ENCODE assay signal across 27 cellular contexts in genomic region chr2:189560273-189560586, GRCh38. TPM values are rescaled to one million over a fixed set of nuclear protein-coding genes. Genes with fewer than 3 reads are reported as not detected.
A peak's percentile ranks its signal among the peaks of the same experiment; 100 is the strongest.
DNase-seq lines count a peak whose midpoint lies in the region; TF ChIP-seq lines count a peak whose summit lies in the region.
"Had no signal": no experiment of that assay in that cellular context is flagged by ENCODE, and none has a peak within 500 bp of the region (broad histone marks: within the 10 kb centered on the region; RNA-seq: fewer than 3 reads in every experiment).

No MANE protein-coding gene starts in this region.

- no peak for TF ChIP-seq POLR2A in thyroid gland (IDR thresholded peaks at IDR 0.05)

- peaks cover 29% of the 10 kb centered on the region for H3K4me1 Mint-ChIP-seq in dendritic cell treated with granulocyte-macrophage colony-stimulating factor and Interleukin-4, amounts not matched to agents 40 ng/mL and 50 ng/mL, for 4 days (ENCODE audit: low read depth)
- peaks cover 71% of the 10 kb centered on the region for H3K4me1 Mint-ChIP-seq in mesothelial cell of epicardium

- peaks cover 43% of the 10 kb centered on the region for H3K36me3 Mint-ChIP-seq in dendritic cell treated with granulocyte-macrophage colony-stimulating factor and Interleukin-4, amounts not matched to agents 40 ng/mL and 50 ng/mL, for 4 days (ENCODE audit: low read depth)
- peaks cover 18% of the 10 kb centered on the region for H3K36me3 Mint-ChIP-seq in mesothelial cell of epicardium
- H3K36me3 Mint-ChIP-seq: memory B cell had no signal

- peaks cover 0 to 7% of the 10 kb centered on the region in 2 donors for H3K4me1 ChIP-seq in thyroid gland

- no peak overlapping the region for H3K9ac ChIP-seq in SK-N-MC (ENCODE audit: insufficient read length)

- in situ Hi-C loops in GM13977 (cut with MboI; ENCODE audit: low pct_unique_long_range_greater_than_20kb, low sequenced_read_pairs, unreplicated experiment), result no loop called here

- H3K4me3 Mint-ChIP-seq in dendritic cell treated with granulocyte-macrophage colony-stimulating factor and Interleukin-4, amounts not matched to agents 40 ng/mL and 50 ng/mL, for 4 days, result no peak overlapping the region
- no peak overlapping the region for H3K4me3 Mint-ChIP-seq in mesothelial cell of epicardium
- H3K4me3 Mint-ChIP-seq: activated CD4-positive, alpha-beta memory T cell treated with anti-CD3 and anti-CD28 coated beads for 36 hours; activated naive CD4-positive, alpha-beta T cell treated with anti-CD3 and anti-CD28 coated beads, Interleukin-2, amount 50 U/mL, for 24 hours; memory B cell; stimulated activated naive CD8-positive, alpha-beta T cell treated with anti-CD3 and anti-CD28 coated beads, Interleukin-15, Interleukin-2, amounts not matched to agents 100 ng/mL and 50 ng/mL, for 24 hours; T-helper 1 cell treated with Interleukin-12 subunit alpha and Interleukin-12 subunit beta and Interleukin-4 antibody, amounts not matched to agents 30 μg/mL and 1 μg/mL, for 36 hours had no signal

- peaks cover 28% of the 10 kb centered on the region for H3K36me3 ChIP-seq in SK-N-MC (ENCODE audit: insufficient read depth, low read length)
- peaks cover 29 to 30% of the 10 kb centered on the region in 2 donors for H3K36me3 ChIP-seq in thyroid gland
- H3K36me3 ChIP-seq: cardiac muscle cell had no signal

- H3K27ac Mint-ChIP-seq in dendritic cell treated with granulocyte-macrophage colony-stimulating factor and Interleukin-4, amounts not matched to agents 40 ng/mL and 50 ng/mL, for 4 days, result peak overlapping the region; percentile 1
- peak overlapping the region; percentile 89 for H3K27ac Mint-ChIP-seq in mesothelial cell of epicardium
- H3K27ac Mint-ChIP-seq: activated CD4-positive, alpha-beta memory T cell treated with anti-CD3 and anti-CD28 coated beads for 36 hours; activated naive CD4-positive, alpha-beta T cell treated with anti-CD3 and anti-CD28 coated beads, Interleukin-2, amount 50 U/mL, for 24 hours; activated T-helper 2 cell treated with anti-CD3 and anti-CD28 coated beads, Interferon-gamma antibody, Interleukin-2, Interleukin-4, amounts not matched to agents 10 μg/mL and 5 μg/mL and 100 μg/mL, durations not matched to agents 14 hours and 24 hours and 36 hours; memory B cell; stimulated activated naive CD8-positive, alpha-beta T cell treated with anti-CD3 and anti-CD28 coated beads, Interleukin-15, Interleukin-2, amounts not matched to agents 100 ng/mL and 50 ng/mL, for 24 hours; T-helper 1 cell treated with Interleukin-12 subunit alpha and Interleukin-12 subunit beta and Interleukin-4 antibody, amounts not matched to agents 30 μg/mL and 1 μg/mL, for 36 hours had no signal

- no peaks in the 10 kb centered on the region for H3K27me3 ChIP-seq in thyroid gland

- intact Hi-C loops in dendritic cell treated with granulocyte-macrophage colony-stimulating factor and Interleukin-4, amounts not matched to agents 40 ng/mL and 50 ng/mL, for 4 days (cut with micrococcal nuclease), result no loop called here
- intact Hi-C loops in thyroid gland (cut with DNase I), result no loop called here

- H3K4me3 ChIP-seq in SK-N-MC (no peak overlapping the region), thyroid gland (replicated peaks in 1 of 3) (no peak overlapping the region)
- H3K4me3 ChIP-seq: cardiac muscle cell had no signal

- no peak for TF ChIP-seq CTCF in mesothelial cell of epicardium (IDR thresholded peaks at IDR 0.05; ENCODE audit: unreplicated experiment)
- no peak for TF ChIP-seq CTCF in thyroid gland (IDR thresholded peaks at IDR 0.05)
- TF ChIP-seq CTCF in GM13977 (IDR thresholded peaks at IDR 0.05; ENCODE audit: extremely low read depth, insufficient read depth, missing control alignments), result no peak

- no peaks in the 10 kb centered on the region for H3K9me3 Mint-ChIP-seq in dendritic cell treated with granulocyte-macrophage colony-stimulating factor and Interleukin-4, amounts not matched to agents 40 ng/mL and 50 ng/mL, for 4 days
- peaks cover 5% of the 10 kb centered on the region for H3K9me3 Mint-ChIP-seq in mesothelial cell of epicardium
- H3K9me3 Mint-ChIP-seq: activated CD4-positive, alpha-beta memory T cell treated with anti-CD3 and anti-CD28 coated beads for 36 hours; activated naive CD4-positive, alpha-beta T cell treated with anti-CD3 and anti-CD28 coated beads, Interleukin-2, amount 50 U/mL, for 24 hours; activated T-helper 2 cell treated with anti-CD3 and anti-CD28 coated beads, Interferon-gamma antibody, Interleukin-2, Interleukin-4, amounts not matched to agents 10 μg/mL and 5 μg/mL and 100 μg/mL, durations not matched to agents 14 hours and 24 hours and 36 hours; memory B cell; stimulated activated naive CD8-positive, alpha-beta T cell treated with anti-CD3 and anti-CD28 coated beads, Interleukin-15, Interleukin-2, amounts not matched to agents 100 ng/mL and 50 ng/mL, for 24 hours; T-helper 1 cell treated with Interleukin-12 subunit alpha and Interleukin-12 subunit beta and Interleukin-4 antibody, amounts not matched to agents 30 μg/mL and 1 μg/mL, for 36 hours had no signal

- H3K9me3 ChIP-seq in SK-N-MC (ENCODE audit: low read depth, low read length) (no peaks in the 10 kb centered on the region), thyroid gland (no peaks in the 10 kb centered on the region)

- DNase-seq in SK-N-MC (ENCODE audit: low read depth, low spot score) (no peak), mesothelial cell of epicardium (ENCODE audit: low spot score in 2 of 2, unreplicated experiment in 2 of 2) (no peak), thyroid gland (no peak), COR-L47 (lab: John Stamatoyannopoulos, UW) (no peak), GM13977 (ENCODE audit: low spot score) (no peak), SIG-M5 treated with dmso at 0.1 percent for 504 hours (lab: John Stamatoyannopoulos, UW; ENCODE audit: unreplicated experiment) (no peak), NCI-H69 (lab: John Stamatoyannopoulos, UW) (no peak)
- DNase-seq: activated CD4-positive, alpha-beta memory T cell treated with anti-CD3 and anti-CD28 coated beads for 36 hours; activated CD4-positive, CD25-positive, alpha-beta regulatory T cell treated with anti-CD3 and anti-CD28 coated beads, Interleukin-2, amount 50 U/mL, for 72 hours; anterior cingulate cortex; C1 segment of cervical spinal cord; Calu3; DND-41; glutamatergic neuron; Kasumi-1; NCI-H1436 treated with DMSO at 0.1 percent for 48 hours; NCI-H2107; NCI-H774; occipital lobe; RPMI8226 had no signal

- H3K27me3 Mint-ChIP-seq in dendritic cell treated with granulocyte-macrophage colony-stimulating factor and Interleukin-4, amounts not matched to agents 40 ng/mL and 50 ng/mL, for 4 days, result no peaks in the 10 kb centered on the region
- H3K27me3 Mint-ChIP-seq in mesothelial cell of epicardium (ENCODE audit: low read depth), result no peaks in the 10 kb centered on the region
- H3K27me3 Mint-ChIP-seq: activated CD4-positive, alpha-beta memory T cell treated with anti-CD3 and anti-CD28 coated beads for 36 hours; activated naive CD4-positive, alpha-beta T cell treated with anti-CD3 and anti-CD28 coated beads, Interleukin-2, amount 50 U/mL, for 24 hours had no signal

- H3K27ac ChIP-seq in SK-N-MC, result peak overlapping the region; percentile 86
- H3K27ac ChIP-seq in thyroid gland, result peak overlapping the region in 2 of 3 donors; percentile 9 to 23
- H3K27ac ChIP-seq: cardiac muscle cell had no signal

RNA-seq across cellular contexts. Expression of gene SLC40A1, which starts 20.4 kb away (rescaled TPM):
- total RNA-seq in mesothelial cell of epicardium (152 to 156 TPM (median 154 TPM) in 3 replicates), thyroid gland (100 to 1,000 TPM; 115 to 285 (median 133) TPM)
